In genomic region chr19:33905937-33906577, GRCh38 we compare ENCODE assay signal across 7 cellular contexts.
DNase-seq lines count a peak whose midpoint lies in the region; ATAC-seq and TF ChIP-seq lines count a peak whose summit lies in the region.

No MANE protein-coding gene starts in this region.

- H3K4me3 ChIP-seq in KMS-11 (IDR thresholded peaks at IDR 0.05; ENCODE audit: insufficient read depth, low read depth, low read length) (no peak overlapping the region), testis (peak overlapping the region; percentile 53)

- H3K27ac ChIP-seq in KMS-11 (no peak overlapping the region), testis (peak overlapping the region; percentile 24 to 71)

- H3K4me1 ChIP-seq in KMS-11 (ENCODE audit: low read depth, poor library complexity, severe bottlenecking) (no peaks in the 10 kb centered on the region), testis (peaks cover 10% of the 10 kb centered on the region)

- intact Hi-C loops in left colon (cut with DNase I, micrococcal nuclease), result no loop called here
- intact Hi-C loops in testis (cut with DNase I; ENCODE audit: low total_unique reads), result no loop called here
- intact Hi-C loops in activated T-helper 2 cell treated with anti-CD3 and anti-CD28 coated beads, Interferon-gamma antibody, Interleukin-2, Interleukin-4, amounts not matched to agents 10 μg/mL and 5 μg/mL and 100 μg/mL, durations not matched to agents 14 hours and 24 hours and 36 hours (cut with micrococcal nuclease), result no loop called here

- no peaks in the 10 kb centered on the region for H3K9me3 Mint-ChIP-seq in central memory CD8-positive, alpha-beta T cell
- H3K9me3 Mint-ChIP-seq in activated T-helper 2 cell treated with anti-CD3 and anti-CD28 coated beads, Interferon-gamma antibody, Interleukin-2, Interleukin-4, amounts not matched to agents 10 μg/mL and 5 μg/mL and 100 μg/mL, durations not matched to agents 14 hours and 24 hours and 36 hours, result no peaks in the 10 kb centered on the region

- H3K79me2 ChIP-seq in KMS-11 (ENCODE audit: insufficient read depth, low read depth), result no peaks in the 10 kb centered on the region

- WGBS in testis, 2 donors, result 4 to 13% methylated on average over 4 to 31 of the region's 60 CpGs

- H2AFZ ChIP-seq in KMS-11 (ENCODE audit: low read depth), result peak overlapping the region; percentile 85

- TF ChIP-seq CTCF in KMS-11 (conservative IDR thresholded peaks at IDR 0.05; ENCODE audit: low read depth, low read length) (no peak), testis (IDR thresholded peaks at IDR 0.05) (no peak)

- no peak overlapping the region for H3K27ac Mint-ChIP-seq in central memory CD8-positive, alpha-beta T cell (ENCODE audit: low read depth)
- no peak overlapping the region for H3K27ac Mint-ChIP-seq in activated T-helper 2 cell treated with anti-CD3 and anti-CD28 coated beads, Interferon-gamma antibody, Interleukin-2, Interleukin-4, amounts not matched to agents 10 μg/mL and 5 μg/mL and 100 μg/mL, durations not matched to agents 14 hours and 24 hours and 36 hours

- no peak for TF ChIP-seq POLR2A in testis (IDR thresholded peaks at IDR 0.05)

- peak overlapping the region; percentile 60 for H3K4me3 Mint-ChIP-seq in central memory CD8-positive, alpha-beta T cell
- H3K4me3 Mint-ChIP-seq in activated T-helper 2 cell treated with anti-CD3 and anti-CD28 coated beads, Interferon-gamma antibody, Interleukin-2, Interleukin-4, amounts not matched to agents 10 μg/mL and 5 μg/mL and 100 μg/mL, durations not matched to agents 14 hours and 24 hours and 36 hours (ENCODE audit: low read depth), result no peak overlapping the region

- peak overlapping the region; percentile 46 for H3K4me2 ChIP-seq in KMS-11

- H3K9ac ChIP-seq in KMS-11, result peak overlapping the region; percentile 38; the same call in 1 of the 2 replicates

- peaks cover 60% of the 10 kb centered on the region for H3K27me3 Mint-ChIP-seq in central memory CD8-positive, alpha-beta T cell
- peaks cover 29% of the 10 kb centered on the region for H3K27me3 Mint-ChIP-seq in activated T-helper 2 cell treated with anti-CD3 and anti-CD28 coated beads, Interferon-gamma antibody, Interleukin-2, Interleukin-4, amounts not matched to agents 10 μg/mL and 5 μg/mL and 100 μg/mL, durations not matched to agents 14 hours and 24 hours and 36 hours (ENCODE audit: low read depth)

- H3K36me3 Mint-ChIP-seq in central memory CD8-positive, alpha-beta T cell (ENCODE audit: insufficient read depth), result peaks cover 1% of the 10 kb centered on the region
- H3K36me3 Mint-ChIP-seq in activated T-helper 2 cell treated with anti-CD3 and anti-CD28 coated beads, Interferon-gamma antibody, Interleukin-2, Interleukin-4, amounts not matched to agents 10 μg/mL and 5 μg/mL and 100 μg/mL, durations not matched to agents 14 hours and 24 hours and 36 hours (ENCODE audit: low read depth), result no peaks in the 10 kb centered on the region

- H3K36me3 ChIP-seq in KMS-11 (ENCODE audit: insufficient read depth) (no peaks in the 10 kb centered on the region), testis (ENCODE audit: low read depth, missing control alignments) (no peaks in the 10 kb centered on the region)

- no peak for ATAC-seq in central memory CD8-positive, alpha-beta T cell (replicated peaks; ENCODE audit: extremely low read depth, poor library complexity, severe bottlenecking)
- ATAC-seq in left colon (peak; percentile 94), HG02763 (IDR thresholded peaks at IDR 0.05; ENCODE audit: unreplicated experiment) (no peak)

- H3K9me3 ChIP-seq in testis, result no peaks in the 10 kb centered on the region

- no peaks in the 10 kb centered on the region for H3K4me1 Mint-ChIP-seq in central memory CD8-positive, alpha-beta T cell
- peaks cover 2% of the 10 kb centered on the region for H3K4me1 Mint-ChIP-seq in activated T-helper 2 cell treated with anti-CD3 and anti-CD28 coated beads, Interferon-gamma antibody, Interleukin-2, Interleukin-4, amounts not matched to agents 10 μg/mL and 5 μg/mL and 100 μg/mL, durations not matched to agents 14 hours and 24 hours and 36 hours (ENCODE audit: low read depth)

- no peaks in the 10 kb centered on the region for H4K20me1 ChIP-seq in KMS-11 (ENCODE audit: insufficient read depth)

- DNase-seq in central memory CD8-positive, alpha-beta T cell (ENCODE audit: low spot score in 2 of 2), result no peak
- DNase-seq in left colon (peak; percentile 83 to 84), testis (peak; percentile 31), DMS79 (lab: John Stamatoyannopoulos, UW) (no peak)
- no peak for DNase-seq in activated T-helper 2 cell treated with anti-CD3 and anti-CD28 coated beads, Interferon-gamma antibody, Interleukin-2, Interleukin-4, amounts not matched to agents 10 μg/mL and 5 μg/mL and 100 μg/mL, durations not matched to agents 14 hours and 24 hours and 36 hours (ENCODE audit: low spot score)

- H3K27me3 ChIP-seq in KMS-11 (ENCODE audit: insufficient read depth, low read depth), result no peaks in the 10 kb centered on the region
- no peaks in the 10 kb centered on the region for H3K27me3 ChIP-seq in testis

Comparison
In these comparisons a context has a peak if more than half of its experiments do, and no peak if none do; other contexts are left out.
1. DNase-seq: peak in left colon (2 of 2) and testis (single experiment); none in central memory CD8-positive, alpha-beta T cell (0 of 2), activated T-helper 2 cell treated with anti-CD3 and anti-CD28 coated beads, Interferon-gamma antibody, Interleukin-2, Interleukin-4, amounts not matched to agents 10 μg/mL and 5 μg/mL and 100 μg/mL, durations not matched to agents 14 hours and 24 hours and 36 hours (single experiment) and DMS79 (single experiment).